36 cellular contexts compared by ENCODE assay signal in genomic region chr3:189613122-189613521, GRCh38. TPM values are rescaled to one million over a fixed set of nuclear protein-coding genes. Genes with fewer than 3 reads are reported as not detected.
"Had no signal": no experiment of that assay in that cellular context is flagged by ENCODE, and none has a peak within 500 bp of the region (broad histone marks: within the 10 kb centered on the region; RNA-seq: fewer than 3 reads in every experiment).

No MANE protein-coding gene starts in this region.

- H3K36me3 ChIP-seq: MG63 had no signal

- H3K27me3 ChIP-seq: MG63 had no signal

- DNase-seq: Karpas-422, Kasumi-1, MG63, MM.1S, MV-4-11, NCI-H1048, NCI-H1092, NCI-H1092 treated with DMSO at 0.1 percent for 48 hours, NCI-H1105, NCI-H1105 treated with DMSO at 0.1 percent for 48 hours, NCI-H1417, NCI-H1417 treated with DMSO at 0.1 percent for 48 hours, NCI-H1436, NCI-H1436 treated with DMSO at 0.1 percent for 48 hours, NCI-H146, NCI-H1694, NCI-H1694 treated with DMSO at 0.1 percent for 48 hours, NCI-H187, NCI-H187 treated with DMSO at 0.1 percent for 48 hours, NCI-H1930, NCI-H2029, NCI-H2029 treated with DMSO at 0.1 percent for 48 hours, NCI-H2081, NCI-H2081 treated with DMSO at 0.1 percent for 48 hours, NCI-H2107, NCI-H2171, NCI-H2171 treated with DMSO at 0.1 percent for 48 hours, NCI-H2227 treated with DMSO at 0.1 percent for 48 hours, NCI-H226, NCI-H345, NCI-H446, NCI-H446 treated with DMSO at 0.1 percent for 48 hours, NCI-H510A, NCI-H510A treated with DMSO at 0.1 percent for 48 hours had no signal

- H3K4me3 ChIP-seq: MG63 had no signal

RNA-seq across cellular contexts. Expression of gene TP63, which starts 18.1 kb away (rescaled TPM):
- total RNA-seq: M059J, NCI-H460 had no signal
